In genomic region chr3:64023187-64023860, GRCh38 we compare ENCODE assay signal across 1 cellular context.
TF ChIP-seq lines count a peak whose summit lies in the region.

Gene PSMD6 (minus strand): TSS chr3:64023494. CDS start chr3:64023419, 75 bp downstream.

TF ChIP-seq in HepG2, 621 proteins besides CTCF, POLR2A, EP300 and RAD21 (continued from another document and continues in another):
- TF ChIP-seq ZNF543 (CRISPR knock-in tag; IDR thresholded peaks at IDR 0.05) (peak; percentile 73; the same call in 1 of the 2 replicates), HDAC1 (CRISPR knock-in tag; IDR thresholded peaks at IDR 0.05) (peak; percentile 95), NFRKB (IDR thresholded peaks at IDR 0.05) (no peak), ZNF333 (CRISPR knock-in tag; IDR thresholded peaks at IDR 0.05; ENCODE audit: borderline replicate concordance) (peak; percentile 86; the same call in 1 of the 2 replicates), NONO (IDR thresholded peaks at IDR 0.05) (no peak), NONO (CRISPR knock-in tag; conservative IDR thresholded peaks at IDR 0.05) (peak; percentile 91), SRSF9 (IDR thresholded peaks at IDR 0.05; ENCODE audit: borderline replicate concordance, insufficient read depth, low read depth, low read length, poor library complexity, severe bottlenecking) (no peak), NFAT5 (CRISPR knock-in tag; IDR thresholded peaks at IDR 0.05) (peak; percentile 71; the same call in 1 of the 2 replicates), IKZF4 (CRISPR knock-in tag; IDR thresholded peaks at IDR 0.05; ENCODE audit: borderline replicate concordance, low read depth, not compliant biosample characterization) (peak; percentile 96), EED (CRISPR knock-in tag; IDR thresholded peaks at IDR 0.05) (peak; percentile 93; the same call in 1 of the 2 replicates), ZBTB44 (CRISPR knock-in tag; IDR thresholded peaks at IDR 0.05) (no peak; the same call in 1 of the 2 replicates), ZNF674 (CRISPR knock-in tag; IDR thresholded peaks at IDR 0.05; ENCODE audit: low read depth) (0 out of 2 replicates have a peak, but pooled peaks have one; percentile 90), ZNF331 (CRISPR knock-in tag; IDR thresholded peaks at IDR 0.05) (peak; percentile 80), MIER3 (CRISPR knock-in tag; IDR thresholded peaks at IDR 0.05; ENCODE audit: borderline replicate concordance) (peak; percentile 49; the same call in 1 of the 2 replicates), ZNF296 (CRISPR knock-in tag; conservative IDR thresholded peaks at IDR 0.05) (peak; percentile 60; the same call in 1 of the 2 replicates), FOSL2 (CRISPR knock-in tag; IDR thresholded peaks at IDR 0.05) (peak; percentile 59), SETDB1 (CRISPR knock-in tag; IDR thresholded peaks at IDR 0.05; ENCODE audit: borderline replicate concordance) (no peak), ZMYM4 (CRISPR knock-in tag; IDR thresholded peaks at IDR 0.05) (peak; percentile 100), BATF2 (CRISPR knock-in tag; IDR thresholded peaks at IDR 0.05) (no peak), ARID4A (CRISPR knock-in tag; IDR thresholded peaks at IDR 0.05; ENCODE audit: borderline replicate concordance) (peak; percentile 96), KMT2A (CRISPR knock-in tag; IDR thresholded peaks at IDR 0.05) (peak; percentile 97), PBX3 (CRISPR knock-in tag; IDR thresholded peaks at IDR 0.05; ENCODE audit: borderline replicate concordance) (0 out of 2 replicates have a peak, but pooled peaks have one; percentile 46), NFE2 (CRISPR knock-in tag; IDR thresholded peaks at IDR 0.05) (no peak), IRF2 (CRISPR knock-in tag; IDR thresholded peaks at IDR 0.05) (peak; percentile 94), PRPF4 (IDR thresholded peaks at IDR 0.05; ENCODE audit: low read depth, low read length, poor library complexity, severe bottlenecking) (no peak), ZNF710 (CRISPR knock-in tag; IDR thresholded peaks at IDR 0.05; ENCODE audit: borderline replicate concordance) (peak; percentile 53; the same call in 1 of the 2 replicates), SMAD9 (CRISPR knock-in tag; IDR thresholded peaks at IDR 0.05) (no peak), HES4 (CRISPR knock-in tag; IDR thresholded peaks at IDR 0.05; ENCODE audit: borderline replicate concordance) (peak; percentile 82), ZNF574 (CRISPR knock-in tag; IDR thresholded peaks at IDR 0.05) (peak; percentile 100), MTERF4 (CRISPR knock-in tag; IDR thresholded peaks at IDR 0.05) (peak; percentile 95), ZNF747 (CRISPR knock-in tag; IDR thresholded peaks at IDR 0.05; ENCODE audit: borderline replicate concordance) (peak; percentile 90), ZNF790 (CRISPR knock-in tag; IDR thresholded peaks at IDR 0.05; ENCODE audit: borderline replicate concordance) (peak; percentile 80; the same call in 1 of the 2 replicates), KLF12 (CRISPR knock-in tag; IDR thresholded peaks at IDR 0.05; ENCODE audit: borderline replicate concordance) (no peak), SALL1 (CRISPR knock-in tag; IDR thresholded peaks at IDR 0.05) (peak; percentile 90), RNF2 (conservative IDR thresholded peaks at IDR 0.05; ENCODE audit: low read depth) (peak; percentile 85), ZNF7 (CRISPR knock-in tag; IDR thresholded peaks at IDR 0.05) (no peak), FOXK2 (IDR thresholded peaks at IDR 0.05) (no peak), TP53 (CRISPR knock-in tag; conservative IDR thresholded peaks at IDR 0.05) (no peak), PITX1 (CRISPR knock-in tag; IDR thresholded peaks at IDR 0.05) (peak; percentile 63; the same call in 1 of the 2 replicates), ZNF530 (CRISPR knock-in tag; IDR thresholded peaks at IDR 0.05; ENCODE audit: low read depth) (0 out of 2 replicates have a peak, but pooled peaks have one; percentile 51), DBP (CRISPR knock-in tag; IDR thresholded peaks at IDR 0.05; ENCODE audit: not compliant biosample characterization) (no peak)
